ENCODE assay signal across 1 cellular context in the genomic region with DNA sequence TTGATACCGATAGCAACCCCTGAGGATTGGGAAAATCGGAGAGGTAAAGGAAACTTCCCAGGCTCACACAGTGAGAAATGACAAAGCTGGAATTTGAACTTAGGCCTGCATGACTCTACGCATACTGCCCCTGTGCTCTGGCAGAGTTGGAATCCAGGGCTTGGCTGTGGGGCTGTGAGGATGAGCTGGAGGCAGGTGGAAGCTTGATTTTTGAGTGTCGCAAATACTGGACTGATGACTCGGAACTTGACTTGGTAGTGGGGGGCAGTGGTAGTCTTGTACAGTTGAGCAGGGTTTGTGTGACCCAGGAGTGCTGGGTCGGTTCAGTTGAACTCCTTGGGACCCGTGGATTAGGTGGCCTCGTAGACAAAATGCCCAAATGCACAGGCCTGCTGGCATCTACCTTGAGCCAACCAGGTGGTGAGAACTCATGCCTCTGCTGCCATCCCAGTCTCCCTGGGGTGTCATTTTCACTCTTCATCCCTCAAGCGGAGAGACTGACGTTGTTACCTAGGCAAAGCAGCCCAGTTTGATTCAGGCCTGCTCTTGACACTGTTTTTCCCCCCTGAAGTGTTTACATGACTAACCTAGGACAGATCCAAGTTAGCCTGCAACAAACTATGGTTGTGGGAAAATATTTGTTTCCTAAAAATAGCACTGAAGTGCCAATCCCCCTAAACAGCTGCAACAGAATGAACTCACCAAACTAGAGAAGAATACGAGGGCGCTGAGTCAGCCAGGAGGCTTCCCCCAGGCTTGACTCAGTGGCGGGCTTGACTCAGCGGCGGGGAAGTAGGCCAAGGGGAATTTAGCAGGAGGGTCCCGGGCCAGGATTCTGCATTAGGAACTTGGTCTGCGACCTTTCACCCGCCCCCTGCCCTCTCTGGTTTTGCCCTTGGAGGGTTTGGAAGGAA.
TF ChIP-seq lines count a peak whose summit lies in the region.

No MANE protein-coding gene starts in this region.

TF ChIP-seq in IMR-90, 13 proteins besides CTCF, POLR2A, EP300 and RAD21:
- TF ChIP-seq, protein P1, sequence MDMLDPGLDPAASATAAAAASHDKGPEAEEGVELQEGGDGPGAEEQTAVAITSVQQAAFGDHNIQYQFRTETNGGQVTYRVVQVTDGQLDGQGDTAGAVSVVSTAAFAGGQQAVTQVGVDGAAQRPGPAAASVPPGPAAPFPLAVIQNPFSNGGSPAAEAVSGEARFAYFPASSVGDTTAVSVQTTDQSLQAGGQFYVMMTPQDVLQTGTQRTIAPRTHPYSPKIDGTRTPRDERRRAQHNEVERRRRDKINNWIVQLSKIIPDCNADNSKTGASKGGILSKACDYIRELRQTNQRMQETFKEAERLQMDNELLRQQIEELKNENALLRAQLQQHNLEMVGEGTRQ (IDR thresholded peaks at IDR 0.05; ENCODE audit: low read depth, low read length) = no peak
- TF ChIP-seq SMC3 (IDR thresholded peaks at IDR 0.05; ENCODE audit: low read depth, low read length) (0 out of 2 replicates have a peak, but pooled peaks have one; percentile 25), NFE2L2 (IDR thresholded peaks at IDR 0.05; ENCODE audit: low read depth, low read length) (peak; percentile 54; the same call in 1 of the 2 replicates), BHLHE40 (IDR thresholded peaks at IDR 0.05; ENCODE audit: low read depth, low read length) (peak; percentile 55; the same call in 1 of the 2 replicates), RFX5 (IDR thresholded peaks at IDR 0.05; ENCODE audit: low read depth, low read length) (no peak), MXI1 (IDR thresholded peaks at IDR 0.05; ENCODE audit: borderline replicate concordance, low read depth, low read length) (no peak), CHD1 (IDR thresholded peaks at IDR 0.05; ENCODE audit: low read depth, low read length) (no peak), FOS (IDR thresholded peaks at IDR 0.05; ENCODE audit: low read depth, low read length) (peak; percentile 100), CEBPB (IDR thresholded peaks at IDR 0.05; ENCODE audit: low read depth, low read length) (peak; percentile 55), RCOR1 (IDR thresholded peaks at IDR 0.05; ENCODE audit: insufficient replicate concordance, low read length) (no peak), ELK1 (IDR thresholded peaks at IDR 0.05; ENCODE audit: borderline replicate concordance, low read depth, low read length) (no peak), MAZ (IDR thresholded peaks at IDR 0.05; ENCODE audit: borderline replicate concordance, low read depth, low read length) (peak; percentile 74; the same call in 1 of the 2 replicates), MAFK (IDR thresholded peaks at IDR 0.05; ENCODE audit: low read depth, low read length) (peak; percentile 64)
